Comparison of ENCODE assay signal across 1 cellular context in the genomic region with DNA sequence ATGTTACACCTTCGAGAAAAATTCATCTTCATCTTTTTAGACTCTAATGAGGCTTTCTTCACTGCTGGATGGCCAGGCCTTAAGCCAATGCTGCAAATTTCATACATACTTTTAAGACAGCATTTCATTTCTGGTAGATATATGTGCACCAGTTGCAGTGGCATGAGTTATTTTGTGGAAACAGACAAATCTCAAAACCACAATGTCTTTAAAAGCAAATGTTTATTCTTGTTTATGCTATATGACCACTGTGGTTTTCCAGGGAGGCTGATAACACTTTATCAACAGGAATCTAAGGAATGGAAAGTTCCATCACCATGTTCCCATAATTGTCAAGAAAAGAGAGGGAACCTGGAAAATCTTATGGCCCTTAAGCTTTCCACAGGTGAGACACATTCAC.
TF ChIP-seq lines count a peak whose summit lies in the region.

No MANE protein-coding gene starts in this region.

TF ChIP-seq in HepG2, 621 proteins besides CTCF, POLR2A, EP300 and RAD21 (continued from another document):
- TF ChIP-seq, protein P1, sequence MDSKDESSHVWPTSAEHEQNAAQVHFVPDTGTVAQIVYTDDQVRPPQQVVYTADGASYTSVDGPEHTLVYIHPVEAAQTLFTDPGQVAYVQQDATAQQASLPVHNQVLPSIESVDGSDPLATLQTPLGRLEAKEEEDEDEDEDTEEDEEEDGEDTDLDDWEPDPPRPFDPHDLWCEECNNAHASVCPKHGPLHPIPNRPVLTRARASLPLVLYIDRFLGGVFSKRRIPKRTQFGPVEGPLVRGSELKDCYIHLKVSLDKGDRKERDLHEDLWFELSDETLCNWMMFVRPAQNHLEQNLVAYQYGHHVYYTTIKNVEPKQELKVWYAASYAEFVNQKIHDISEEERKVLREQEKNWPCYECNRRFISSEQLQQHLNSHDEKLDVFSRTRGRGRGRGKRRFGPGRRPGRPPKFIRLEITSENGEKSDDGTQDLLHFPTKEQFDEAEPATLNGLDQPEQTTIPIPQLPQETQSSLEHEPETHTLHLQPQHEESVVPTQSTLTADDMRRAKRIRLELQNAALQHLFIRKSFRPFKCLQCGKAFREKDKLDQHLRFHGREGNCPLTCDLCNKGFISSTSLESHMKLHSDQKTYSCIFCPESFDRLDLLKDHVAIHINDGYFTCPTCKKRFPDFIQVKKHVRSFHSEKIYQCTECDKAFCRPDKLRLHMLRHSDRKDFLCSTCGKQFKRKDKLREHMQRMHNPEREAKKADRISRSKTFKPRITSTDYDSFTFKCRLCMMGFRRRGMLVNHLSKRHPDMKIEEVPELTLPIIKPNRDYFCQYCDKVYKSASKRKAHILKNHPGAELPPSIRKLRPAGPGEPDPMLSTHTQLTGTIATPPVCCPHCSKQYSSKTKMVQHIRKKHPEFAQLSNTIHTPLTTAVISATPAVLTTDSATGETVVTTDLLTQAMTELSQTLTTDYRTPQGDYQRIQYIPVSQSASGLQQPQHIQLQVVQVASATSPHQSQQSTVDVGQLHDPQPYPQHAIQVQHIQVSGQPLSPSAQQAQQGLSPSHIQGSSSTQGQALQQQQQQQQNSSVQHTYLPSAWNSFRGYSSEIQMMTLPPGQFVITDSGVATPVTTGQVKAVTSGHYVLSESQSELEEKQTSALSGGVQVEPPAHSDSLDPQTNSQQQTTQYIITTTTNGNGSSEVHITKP (CRISPR knock-in tag; IDR thresholded peaks at IDR 0.05; ENCODE audit: low read depth): no peak
